In genomic region chr4:89567936-89568335, GRCh38 we compare ENCODE assay signal across 8 cellular contexts.
"Had no signal": no experiment of that assay in that cellular context is flagged by ENCODE, and none has a peak within 500 bp of the region (broad histone marks: within the 10 kb centered on the region; RNA-seq: fewer than 3 reads in every experiment).

No MANE protein-coding gene starts in this region.

- H3K4me3 ChIP-seq: GM12878 had no signal

- FAIRE-seq: G401.6, GM12878, GM12891, GM12892, GM18507, GM19239 had no signal

- DNase-seq: GDM1, GF-D8 had no signal
